Comparison of ENCODE assay signal across 9 cellular contexts in genomic region chr19:3580156-3580955, GRCh38. TPM values are rescaled to one million over a fixed set of nuclear protein-coding genes. Genes with fewer than 3 reads are reported as not detected.
DNase-seq lines count a peak whose midpoint lies in the region; ATAC-seq and TF ChIP-seq lines count a peak whose summit lies in the region.
"Had no signal": no experiment of that assay in that cellular context is flagged by ENCODE, and none has a peak within 500 bp of the region (broad histone marks: within the 10 kb centered on the region; RNA-seq: fewer than 3 reads in every experiment).

No MANE protein-coding gene starts in this region.

- no peaks in the 10 kb centered on the region for H3K9me3 Mint-ChIP-seq in osteocyte (ENCODE audit: unreplicated experiment)

- intact Hi-C loops in esophagus squamous epithelium (cut with DNase I), result no loop called here

- no peak for TF ChIP-seq POLR2A in esophagus squamous epithelium (IDR thresholded peaks at IDR 0.05)

- H3K27ac ChIP-seq in esophagus squamous epithelium, result peak overlapping the region; percentile 43 to 81 (median 62)

- peaks cover 0 to 2% (median 1%) of the 10 kb centered on the region in 3 donors for H3K36me3 ChIP-seq in esophagus squamous epithelium

- 38 to 52% methylated on average over 11 of the region's 11 CpGs for WGBS in esophagus squamous epithelium, 2 donors

- H3K36me3 Mint-ChIP-seq in osteocyte (ENCODE audit: unreplicated experiment), result peaks cover 4% of the 10 kb centered on the region

- peaks cover 20% of the 10 kb centered on the region for H3K4me1 Mint-ChIP-seq in osteocyte (ENCODE audit: unreplicated experiment)

- no peak for ATAC-seq in GM21529 (IDR thresholded peaks at IDR 0.05; ENCODE audit: unreplicated experiment)

- H3K4me3 ChIP-seq in esophagus squamous epithelium, result no peak overlapping the region

- peaks cover 15 to 45% (median 23%) of the 10 kb centered on the region in 3 donors for H3K4me1 ChIP-seq in esophagus squamous epithelium

- peaks cover 0 to 12% (median 0%) of the 10 kb centered on the region in 4 donors for H3K27me3 ChIP-seq in esophagus squamous epithelium

- peak overlapping the region; percentile 82 for H3K27ac Mint-ChIP-seq in osteocyte (ENCODE audit: unreplicated experiment)

- H3K4me3 Mint-ChIP-seq in osteocyte (ENCODE audit: unreplicated experiment), result no peak overlapping the region

- in situ Hi-C loops in G401 (cut with HindIII; ENCODE audit: low sequenced_read_pairs), result no loop called here

- TF ChIP-seq CTCF in AG09319 (IDR thresholded peaks at IDR 0.05; ENCODE audit: low read depth, low read length) (no peak), esophagus squamous epithelium (IDR thresholded peaks at IDR 0.05) (no peak), osteocyte (IDR thresholded peaks at IDR 0.05) (no peak)

- no peaks in the 10 kb centered on the region for H3K9me3 ChIP-seq in esophagus squamous epithelium

- H3K27me3 Mint-ChIP-seq in osteocyte (ENCODE audit: unreplicated experiment), result no peaks in the 10 kb centered on the region

- peak; percentile 43 for DNase-seq in AG09319 (ENCODE audit: extremely low read depth, low read depth)
- peak; percentile 97 for DNase-seq in RPMI7951 (ENCODE audit: low read depth)
- DNase-seq in esophagus squamous epithelium (lab: John Stamatoyannopoulos, UW), result no peak
- no peak for DNase-seq in osteocyte (ENCODE audit: extremely low spot score, unreplicated experiment)
- no peak for DNase-seq in activated CD4-positive, CD25-positive, alpha-beta regulatory T cell treated with anti-CD3 and anti-CD28 coated beads, Interleukin-2, amount 50 U/mL, for 72 hours
- DNase-seq in G401 (ENCODE audit: low spot score), result no peak
- no peak for DNase-seq in ureter (ENCODE audit: low spot score)
- DNase-seq: mesendoderm had no signal

RNA-seq across cellular contexts. Expression of gene GIPC3, which starts 4.9 kb away (rescaled TPM):
- 0.49 and 0.96 TPM in 2 replicates for total RNA-seq in RPMI7951 (2014; rRNA removed; shearing (Covaris generic))
- total RNA-seq in esophagus squamous epithelium (under 1 TPM; 0.18 to 0.76 (median 0.22) TPM), osteocyte (0.67 and 1.2 TPM in 2 replicates), ureter (2.4 TPM)
- total RNA-seq in G401 (2014; rRNA removed; shearing (Covaris generic)), result not detected in 2 replicates

RNA-seq across cellular contexts. Expression of gene HMG20B, which starts 7.6 kb away (rescaled TPM):
- total RNA-seq in RPMI7951 (2014; rRNA removed; shearing (Covaris generic)), result 135 and 192 TPM in 2 replicates
- total RNA-seq in esophagus squamous epithelium (10 to 100 TPM; 56.1 to 77.6 (median 76.9) TPM), osteocyte (74.1 and 81.4 TPM in 2 replicates), ureter (66.5 TPM)
- total RNA-seq in G401 (2014; rRNA removed; shearing (Covaris generic)), result 131 and 174 TPM in 2 replicates

RNA-seq across cellular contexts. Expression of gene MFSD12, which starts 23.0 kb away (rescaled TPM):
- total RNA-seq in RPMI7951 (2014; rRNA removed; shearing (Covaris generic)), result 205 and 240 TPM in 2 replicates
- 10 to 100 TPM; 22.5 to 50.4 (median 37.3) TPM for total RNA-seq in esophagus squamous epithelium
- total RNA-seq in osteocyte, result 85.5 and 91.7 TPM in 2 replicates
- 128 and 151 TPM in 2 replicates for total RNA-seq in G401 (2014; rRNA removed; shearing (Covaris generic))
- 82.8 TPM for total RNA-seq in ureter

RNA-seq across cellular contexts. Expression of gene TBXA2R, which starts 26.3 kb away (rescaled TPM):
- total RNA-seq in RPMI7951 (2014; rRNA removed; shearing (Covaris generic)), result 4.3 and 4.4 TPM in 2 replicates
- total RNA-seq in esophagus squamous epithelium (1 to 10 TPM in 1 of 4 donors, under 1 TPM in 3; 0.23 to 1.3 (median 0.45) TPM), osteocyte (0.30 TPM in 1 of 2 replicates, not detected in the other), ureter (4.5 TPM)
- 7.7 and 9.7 TPM in 2 replicates for total RNA-seq in G401 (2014; rRNA removed; shearing (Covaris generic))

RNA-seq across cellular contexts. Expression of gene TEKTIP1, which starts 41.4 kb away (rescaled TPM):
- not detected in 2 replicates for total RNA-seq in RPMI7951 (2014; rRNA removed; shearing (Covaris generic))
- total RNA-seq in esophagus squamous epithelium, result under 1 TPM in 1 of 4 donors, not detected in 3; 0.95 TPM
- total RNA-seq in osteocyte, result 0.73 and 0.97 TPM in 2 replicates
- not detected in 2 replicates for total RNA-seq in G401 (2014; rRNA removed; shearing (Covaris generic))
- 6.4 TPM for total RNA-seq in ureter

Comparison
In these comparisons a context has a peak if more than half of its experiments do, and no peak if none do; other contexts are left out.
1. DNase-seq: peak in AG09319 (single experiment) and RPMI7951 (single experiment); none in esophagus squamous epithelium (single experiment), osteocyte (single experiment), activated CD4-positive, CD25-positive, alpha-beta regulatory T cell treated with anti-CD3 and anti-CD28 coated beads, Interleukin-2, amount 50 U/mL, for 72 hours (single experiment), G401 (single experiment) and ureter (single experiment).